28 cellular contexts compared by ENCODE assay signal in the genomic region with DNA sequence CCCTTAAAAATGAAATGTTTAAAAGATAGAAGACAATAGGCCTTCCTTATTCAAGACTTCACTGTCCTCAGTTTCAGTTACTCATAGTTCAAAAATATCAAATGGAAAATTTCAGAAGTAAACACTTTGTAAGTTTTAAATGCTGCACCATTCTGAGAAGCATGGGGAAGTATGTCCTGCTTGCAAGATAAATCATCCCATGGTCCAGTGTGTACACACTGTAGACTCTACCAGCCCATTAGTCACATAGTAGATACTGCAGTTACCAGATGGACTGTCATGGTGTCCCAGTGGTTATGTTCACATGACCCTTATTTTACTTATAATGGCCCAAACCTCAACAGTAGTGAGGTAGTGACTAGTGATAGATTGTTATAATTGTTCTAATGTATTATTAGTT.
"Had no signal": no experiment of that assay in that cellular context is flagged by ENCODE, and none has a peak within 500 bp of the region (broad histone marks: within the 10 kb centered on the region; RNA-seq: fewer than 3 reads in every experiment).

No MANE protein-coding gene starts in this region.

- H3K9me3 ChIP-seq: esophagus muscularis mucosa, gastroesophageal sphincter, heart right ventricle, left lung, neutrophil, psoas muscle, sigmoid colon, spleen, suprapubic skin, transverse colon had no signal

- DNase-seq: dermis blood vessel endothelial cell; effector memory CD4-positive, alpha-beta T cell; foreskin keratinocyte; glutamatergic neuron; heart right ventricle; hippocampal formation; left cardiac atrium; left lung; mesendoderm; midbrain; naive thymus-derived CD4-positive, alpha-beta T cell; psoas muscle; right cardiac atrium; sigmoid colon; spleen; stimulated activated CD4-positive, alpha-beta T cell treated with anti-CD3 and anti-CD28 coated beads, Interleukin-2, amount 100 ng/mL, for 48 hours; stimulated activated naive CD4-positive, alpha-beta T cell; stimulated activated naive CD8-positive, alpha-beta T cell treated with anti-CD3 and anti-CD28 coated beads, Interleukin-15, amount 100 ng/mL, for 72 hours; transverse colon had no signal

- H3K27me3 Mint-ChIP-seq: central memory CD8-positive, alpha-beta T cell; naive thymus-derived CD4-positive, alpha-beta T cell; stimulated activated naive CD8-positive, alpha-beta T cell treated with anti-CD3 and anti-CD28 coated beads, Interleukin-15, amount 100 ng/mL, for 72 hours had no signal

- H3K9me3 Mint-ChIP-seq: central memory CD8-positive, alpha-beta T cell; naive thymus-derived CD4-positive, alpha-beta T cell; neural crest cell; stimulated activated naive CD8-positive, alpha-beta T cell treated with anti-CD3 and anti-CD28 coated beads, Interleukin-15, amount 100 ng/mL, for 72 hours had no signal

- ATAC-seq: foreskin keratinocyte; gastroesophageal sphincter; heart right ventricle; left cardiac atrium; left lung; naive thymus-derived CD4-positive, alpha-beta T cell; psoas muscle; right cardiac atrium; stimulated activated naive CD8-positive, alpha-beta T cell treated with anti-CD3 and anti-CD28 coated beads, Interleukin-15, amount 100 ng/mL, for 72 hours had no signal

- H3K4me3 Mint-ChIP-seq: central memory CD8-positive, alpha-beta T cell; naive thymus-derived CD4-positive, alpha-beta T cell; neural crest cell; stimulated activated naive CD8-positive, alpha-beta T cell treated with anti-CD3 and anti-CD28 coated beads, Interleukin-15, amount 100 ng/mL, for 72 hours had no signal

- FAIRE-seq: endothelial cell of umbilical vein had no signal

- H3K27ac Mint-ChIP-seq: naive thymus-derived CD4-positive, alpha-beta T cell had no signal

- H3K4me1 Mint-ChIP-seq: neural crest cell; stimulated activated naive CD8-positive, alpha-beta T cell treated with anti-CD3 and anti-CD28 coated beads, Interleukin-15, amount 100 ng/mL, for 72 hours had no signal

- H3K4me3 ChIP-seq: coronary artery, esophagus muscularis mucosa, gastroesophageal sphincter, heart right ventricle, left lung, psoas muscle, sigmoid colon, spleen, suprapubic skin, transverse colon had no signal

- H3K4me1 ChIP-seq: esophagus muscularis mucosa, foreskin keratinocyte, gastroesophageal sphincter, heart right ventricle, left lung, parathyroid adenoma, psoas muscle, sigmoid colon, suprapubic skin had no signal

- H3K27ac ChIP-seq: coronary artery, esophagus muscularis mucosa, foreskin keratinocyte, gastroesophageal sphincter, heart right ventricle, left lung, neutrophil, parathyroid adenoma, psoas muscle, sigmoid colon, spleen, suprapubic skin, transverse colon had no signal
